Comparison of ENCODE assay signal across 24 cellular contexts in the genomic region with DNA sequence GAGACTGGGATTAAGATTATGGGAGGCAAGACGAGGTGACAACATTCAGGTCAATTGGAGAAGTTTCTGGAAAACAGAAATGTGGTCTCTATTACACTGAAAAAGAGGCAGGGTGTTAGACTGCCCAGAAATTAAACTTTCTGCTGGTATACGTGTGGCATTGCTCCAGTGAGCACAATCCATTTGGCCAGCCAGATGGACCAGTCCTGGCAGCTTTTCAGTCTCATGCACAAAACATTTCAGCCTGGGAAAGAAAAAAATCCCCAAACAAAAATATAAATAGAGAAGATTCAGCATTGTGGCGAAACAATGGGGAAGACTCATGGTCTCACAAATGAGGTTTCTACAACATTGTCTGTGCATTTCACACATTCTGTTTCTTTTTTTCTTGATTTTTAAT.
DNase-seq lines count a peak whose midpoint lies in the region; ATAC-seq and TF ChIP-seq lines count a peak whose summit lies in the region.
"Had no signal": no experiment of that assay in that cellular context is flagged by ENCODE, and none has a peak within 500 bp of the region (broad histone marks: within the 10 kb centered on the region; RNA-seq: fewer than 3 reads in every experiment).

No MANE protein-coding gene starts in this region.

- no peaks in the 10 kb centered on the region for H3K9me3 ChIP-seq in spleen
- H3K9me3 ChIP-seq: adrenal gland, neutrophil, upper lobe of left lung had no signal

- H3K4me3 ChIP-seq in AG10803 (ENCODE audit: low read length) (no peak overlapping the region), epithelial cell of esophagus (ENCODE audit: low read length) (no peak overlapping the region), spleen (no peak overlapping the region)
- H3K4me3 ChIP-seq: adrenal gland, upper lobe of left lung had no signal

- no peak overlapping the region for H3K27ac Mint-ChIP-seq in activated T-helper 1 cell treated with anti-CD3 and anti-CD28 coated beads, Interleukin-12 subunit alpha, Interleukin-12 subunit beta, Interleukin-2, Interleukin-4 antibody, amounts not matched to agents 30 ng/mL and 10 ng/mL and 1 ng/mL, durations not matched to agents 14 hours and 24 hours and 36 hours
- H3K27ac Mint-ChIP-seq: activated CD8-positive, alpha-beta T cell treated with anti-CD3 and anti-CD28 coated beads for 36 hours; IgD-negative memory B cell; stimulated activated naive CD8-positive, alpha-beta T cell treated with anti-CD3 and anti-CD28 coated beads, Interleukin-15, amount 100 ng/mL, for 72 hours had no signal

- no peak overlapping the region for H3K4me3 Mint-ChIP-seq in activated T-helper 1 cell treated with anti-CD3 and anti-CD28 coated beads, Interleukin-12 subunit alpha, Interleukin-12 subunit beta, Interleukin-2, Interleukin-4 antibody, amounts not matched to agents 30 ng/mL and 10 ng/mL and 1 ng/mL, durations not matched to agents 14 hours and 24 hours and 36 hours
- H3K4me3 Mint-ChIP-seq: activated CD8-positive, alpha-beta T cell treated with anti-CD3 and anti-CD28 coated beads for 36 hours; IgD-negative memory B cell; stimulated activated naive CD8-positive, alpha-beta T cell treated with anti-CD3 and anti-CD28 coated beads, Interleukin-15, amount 100 ng/mL, for 72 hours had no signal

- H3K27me3 ChIP-seq in spleen (replicated peaks in 1 of 7) = no peaks in the 10 kb centered on the region
- H3K27me3 ChIP-seq: adrenal gland, neutrophil, upper lobe of left lung had no signal

- H3K27me3 Mint-ChIP-seq in activated T-helper 1 cell treated with anti-CD3 and anti-CD28 coated beads, Interleukin-12 subunit alpha, Interleukin-12 subunit beta, Interleukin-2, Interleukin-4 antibody, amounts not matched to agents 30 ng/mL and 10 ng/mL and 1 ng/mL, durations not matched to agents 14 hours and 24 hours and 36 hours (ENCODE audit: insufficient read depth) = no peaks in the 10 kb centered on the region
- H3K27me3 Mint-ChIP-seq: activated CD8-positive, alpha-beta T cell treated with anti-CD3 and anti-CD28 coated beads for 36 hours; stimulated activated naive CD8-positive, alpha-beta T cell treated with anti-CD3 and anti-CD28 coated beads, Interleukin-15, amount 100 ng/mL, for 72 hours had no signal

- DNase-seq in AG10803 (ENCODE audit: low read depth) (peak; percentile 30), NCI-H446 (lab: John Stamatoyannopoulos, UW) (peak; percentile 56 to 83), epithelial cell of esophagus (ENCODE audit: low read depth) (peak; percentile 58), pons (ENCODE audit: low spot score) (peak; percentile 57), GF-D8 (lab: John Stamatoyannopoulos, UW) (no peak), spleen (no peak)
- no peak for DNase-seq in activated T-helper 1 cell treated with anti-CD3 and anti-CD28 coated beads, Interleukin-12 subunit alpha, Interleukin-12 subunit beta, Interleukin-2, Interleukin-4 antibody, amounts not matched to agents 30 ng/mL and 10 ng/mL and 1 ng/mL, durations not matched to agents 14 hours and 24 hours and 36 hours (ENCODE audit: low spot score)
- DNase-seq: ACHN; activated CD8-positive, alpha-beta T cell treated with anti-CD3 and anti-CD28 coated beads for 36 hours; adrenal gland; central memory CD4-positive, alpha-beta T cell; erythroblast; HCEC 1CT; islet precursor cell; NCI-H1417; NCI-H774; OCI-M1; stimulated activated CD4-positive, alpha-beta T cell treated with anti-CD3 and anti-CD28 coated beads, Interleukin-12 subunit alpha, Interleukin-12 subunit beta, amount 100 ng/mL, for 4 hours; stimulated activated naive CD8-positive, alpha-beta T cell treated with anti-CD3 and anti-CD28 coated beads, Interleukin-15, amount 100 ng/mL, for 72 hours; T-helper 9 cell; upper lobe of left lung had no signal

- H3K4me1 Mint-ChIP-seq in activated T-helper 1 cell treated with anti-CD3 and anti-CD28 coated beads, Interleukin-12 subunit alpha, Interleukin-12 subunit beta, Interleukin-2, Interleukin-4 antibody, amounts not matched to agents 30 ng/mL and 10 ng/mL and 1 ng/mL, durations not matched to agents 14 hours and 24 hours and 36 hours (ENCODE audit: low read depth) = no peaks in the 10 kb centered on the region
- H3K4me1 Mint-ChIP-seq: IgD-negative memory B cell; stimulated activated naive CD8-positive, alpha-beta T cell treated with anti-CD3 and anti-CD28 coated beads, Interleukin-15, amount 100 ng/mL, for 72 hours had no signal

- no peaks in the 10 kb centered on the region for H3K36me3 ChIP-seq in spleen
- H3K36me3 ChIP-seq: adrenal gland, neutrophil, upper lobe of left lung had no signal

- TF ChIP-seq CTCF in AG10803 (conservative IDR thresholded peaks at IDR 0.05; ENCODE audit: low read length) = no peak
- no peak for TF ChIP-seq CTCF in epithelial cell of esophagus (IDR thresholded peaks at IDR 0.05; ENCODE audit: insufficient read depth, low read depth, low read length, missing control alignments)
- no peak for TF ChIP-seq CTCF in spleen (IDR thresholded peaks at IDR 0.05 in 8 of 11, conservative IDR thresholded peaks at IDR 0.05 in 3 of 11)

- WGBS in spleen, 5 donors = 60 to 84% (median 74%) methylated on average over 3 of the region's 3 CpGs

- intact Hi-C loops in activated T-helper 1 cell treated with anti-CD3 and anti-CD28 coated beads, Interleukin-12 subunit alpha, Interleukin-12 subunit beta, Interleukin-2, Interleukin-4 antibody, amounts not matched to agents 30 ng/mL and 10 ng/mL and 1 ng/mL, durations not matched to agents 14 hours and 24 hours and 36 hours (cut with micrococcal nuclease) = no loop called here
- intact Hi-C loops in spleen (cut with DNase I; ENCODE audit: low total_unique reads) = no loop called here

- no peak for TF ChIP-seq POLR2A in spleen (IDR thresholded peaks at IDR 0.05)

- H3K36me3 Mint-ChIP-seq in activated T-helper 1 cell treated with anti-CD3 and anti-CD28 coated beads, Interleukin-12 subunit alpha, Interleukin-12 subunit beta, Interleukin-2, Interleukin-4 antibody, amounts not matched to agents 30 ng/mL and 10 ng/mL and 1 ng/mL, durations not matched to agents 14 hours and 24 hours and 36 hours (ENCODE audit: low read depth) = no peaks in the 10 kb centered on the region
- H3K36me3 Mint-ChIP-seq: IgD-negative memory B cell had no signal

- no peaks in the 10 kb centered on the region for H3K4me1 ChIP-seq in spleen
- H3K4me1 ChIP-seq: adrenal gland, upper lobe of left lung had no signal

- no peaks in the 10 kb centered on the region for H3K9me3 Mint-ChIP-seq in activated T-helper 1 cell treated with anti-CD3 and anti-CD28 coated beads, Interleukin-12 subunit alpha, Interleukin-12 subunit beta, Interleukin-2, Interleukin-4 antibody, amounts not matched to agents 30 ng/mL and 10 ng/mL and 1 ng/mL, durations not matched to agents 14 hours and 24 hours and 36 hours
- H3K9me3 Mint-ChIP-seq: activated CD8-positive, alpha-beta T cell treated with anti-CD3 and anti-CD28 coated beads for 36 hours; IgD-negative memory B cell; stimulated activated naive CD8-positive, alpha-beta T cell treated with anti-CD3 and anti-CD28 coated beads, Interleukin-15, amount 100 ng/mL, for 72 hours had no signal

- no peak overlapping the region for H3K27ac ChIP-seq in spleen
- H3K27ac ChIP-seq: adrenal gland, neutrophil, upper lobe of left lung had no signal

- no peak for ATAC-seq in GM21576 (IDR thresholded peaks at IDR 0.05; ENCODE audit: unreplicated experiment)
- ATAC-seq: activated CD8-positive, alpha-beta T cell treated with anti-CD3 and anti-CD28 coated beads for 36 hours; stimulated activated naive CD8-positive, alpha-beta T cell treated with anti-CD3 and anti-CD28 coated beads, Interleukin-15, amount 100 ng/mL, for 72 hours had no signal

Comparison
In these comparisons a context has a peak if more than half of its experiments do, and no peak if none do; other contexts are left out.
1. DNase-seq: peak in AG10803 (single experiment), NCI-H446 (2 of 2), epithelial cell of esophagus (single experiment) and pons (single experiment); none in activated T-helper 1 cell treated with anti-CD3 and anti-CD28 coated beads, Interleukin-12 subunit alpha, Interleukin-12 subunit beta, Interleukin-2, Interleukin-4 antibody, amounts not matched to agents 30 ng/mL and 10 ng/mL and 1 ng/mL, durations not matched to agents 14 hours and 24 hours and 36 hours (single experiment), GF-D8 (single experiment) and spleen (single experiment).